8 cellular contexts compared by ENCODE assay signal in genomic region chr13:59391696-59392095, GRCh38.
DNase-seq lines count a peak whose midpoint lies in the region; ATAC-seq and TF ChIP-seq lines count a peak whose summit lies in the region.

No MANE protein-coding gene starts in this region.

- H3K9me3 ChIP-seq in OCI-LY3 (ENCODE audit: insufficient read depth, low read length) (no peaks in the 10 kb centered on the region), prostate gland (no peaks in the 10 kb centered on the region)

- H2AFZ ChIP-seq in OCI-LY3 (ENCODE audit: low read depth, low read length), result peak overlapping the region; percentile 78

- intact Hi-C loops in prostate gland (cut with DNase I), result loop anchor here (2.0 kb wide), 1 partner anchor 287 kb away; no protein-coding TSS in a partner anchor

- no peaks in the 10 kb centered on the region for H3K27me3 ChIP-seq in OCI-LY3 (ENCODE audit: low read depth, low read length)
- no peaks in the 10 kb centered on the region for H3K27me3 ChIP-seq in prostate gland (replicated peaks; ENCODE audit: insufficient read depth)

- H3K9ac ChIP-seq in OCI-LY3 (ENCODE audit: low read length), result no peak overlapping the region

- DNase-seq in GM04504 (ENCODE audit: low read depth), result peak; percentile 20
- DNase-seq in HuH-7 (ENCODE audit: low spot score), result peak; percentile 7
- DNase-seq in activated effector memory CD4-positive, alpha-beta T cell treated with Interleukin-2 at 50 U/mL for 16 hours, result peak; percentile 9
- DNase-seq in germinal center (ENCODE audit: low spot score), result peak; percentile 40
- DNase-seq in prostate gland (ENCODE audit: low spot score), result no peak
- DNase-seq in DMS79 (lab: John Stamatoyannopoulos, UW), result no peak

- 17% methylated on average over 2 of the region's 2 CpGs for WGBS in prostate gland

- H3K4me2 ChIP-seq in OCI-LY3 (ENCODE audit: low read length), result peak overlapping the region; percentile 49

- peak; percentile 100 for ATAC-seq in GM21723 (IDR thresholded peaks at IDR 0.05; ENCODE audit: unreplicated experiment)

- TF ChIP-seq CTCF in OCI-LY3 (IDR thresholded peaks at IDR 0.05; ENCODE audit: low read depth, low read length), result peak; percentile 98
- TF ChIP-seq CTCF in prostate gland (IDR thresholded peaks at IDR 0.05), result peak in 3 of 4 experiments; percentile 37 to 56 (median 50)

- H3K27ac ChIP-seq in OCI-LY3 (ENCODE audit: low read length) (no peak overlapping the region), prostate gland (no peak overlapping the region)

- H4K20me1 ChIP-seq in OCI-LY3 (ENCODE audit: insufficient read depth, low read length), result no peaks in the 10 kb centered on the region

- TF ChIP-seq POLR2A in prostate gland (IDR thresholded peaks at IDR 0.05), result no peak

- H3K36me3 ChIP-seq in OCI-LY3 (replicated peaks; ENCODE audit: low read depth, low read length), result no peaks in the 10 kb centered on the region
- no peaks in the 10 kb centered on the region for H3K36me3 ChIP-seq in prostate gland

- H3K4me3 ChIP-seq in OCI-LY3 (ENCODE audit: low read length) (0 out of 2 replicates have a peak overlapping the region, but pooled peaks have one; percentile 6), prostate gland (no peak overlapping the region)

- H3K79me2 ChIP-seq in OCI-LY3 (ENCODE audit: low read length), result no peaks in the 10 kb centered on the region

- H3K4me1 ChIP-seq in OCI-LY3 (ENCODE audit: low read length) (peaks cover 6% of the 10 kb centered on the region), prostate gland (replicated peaks) (no peaks in the 10 kb centered on the region)

Comparison
In these comparisons a context has a peak if more than half of its experiments do, and no peak if none do; other contexts are left out.
1. DNase-seq: peak in GM04504 (single experiment), HuH-7 (single experiment), activated effector memory CD4-positive, alpha-beta T cell treated with Interleukin-2 at 50 U/mL for 16 hours (single experiment) and germinal center (single experiment); none in prostate gland (single experiment) and DMS79 (single experiment).